Comparison of ENCODE assay signal across 1 cellular context in genomic region chr1:230105754-230106625, GRCh38.
TF ChIP-seq lines count a peak whose summit lies in the region.

No MANE protein-coding gene starts in this region.

TF ChIP-seq in HepG2, 621 proteins besides CTCF, POLR2A, EP300 and RAD21 (continued from another document and continues in another):
- no peak for TF ChIP-seq ZHX2 (IDR thresholded peaks at IDR 0.05; ENCODE audit: low read depth)
- TF ChIP-seq ZHX2 (CRISPR knock-in tag; IDR thresholded peaks at IDR 0.05; ENCODE audit: borderline replicate concordance): no peak
- no peak for TF ChIP-seq ZNF839 (CRISPR knock-in tag; IDR thresholded peaks at IDR 0.05; ENCODE audit: borderline replicate concordance)
- TF ChIP-seq KAT2B (IDR thresholded peaks at IDR 0.05; ENCODE audit: borderline replicate concordance, low read depth, low read length): no peak
- peak; percentile 69; the same call in 1 of the 2 replicates for TF ChIP-seq YEATS2 (CRISPR knock-in tag; IDR thresholded peaks at IDR 0.05; ENCODE audit: borderline replicate concordance)
- TF ChIP-seq ADNP (CRISPR knock-in tag; IDR thresholded peaks at IDR 0.05): no peak
- no peak for TF ChIP-seq SRSF4 (IDR thresholded peaks at IDR 0.05; ENCODE audit: low read depth, low read length, poor library complexity, severe bottlenecking)
- peak; percentile 90; the same call in 1 of the 2 replicates for TF ChIP-seq TFAP4 (IDR thresholded peaks at IDR 0.05; ENCODE audit: borderline replicate concordance, low read depth)
- no peak for TF ChIP-seq PLRG1 (conservative IDR thresholded peaks at IDR 0.05)
- TF ChIP-seq ZNF710 (CRISPR knock-in tag; IDR thresholded peaks at IDR 0.05; ENCODE audit: borderline replicate concordance): peak; percentile 83; the same call in 1 of the 2 replicates
- TF ChIP-seq ZBTB7B (CRISPR knock-in tag; IDR thresholded peaks at IDR 0.05): no peak
- TF ChIP-seq PHB2 (IDR thresholded peaks at IDR 0.05; ENCODE audit: partially characterized antibody): no peak
- TF ChIP-seq SALL2 (CRISPR knock-in tag; IDR thresholded peaks at IDR 0.05): no peak
- TF ChIP-seq IRF2 (CRISPR knock-in tag; IDR thresholded peaks at IDR 0.05): peak; percentile 59; the same call in 1 of the 2 replicates
- TF ChIP-seq THAP7 (CRISPR knock-in tag; IDR thresholded peaks at IDR 0.05): no peak
- no peak for TF ChIP-seq HIVEP1 (CRISPR knock-in tag; IDR thresholded peaks at IDR 0.05)
- TF ChIP-seq ESRRA (CRISPR knock-in tag; IDR thresholded peaks at IDR 0.05; ENCODE audit: low read depth): no peak; the same call in 1 of the 2 replicates
- no peak for TF ChIP-seq ZNF136 (CRISPR knock-in tag; IDR thresholded peaks at IDR 0.05; ENCODE audit: low read depth)
- peak; percentile 75 for TF ChIP-seq DPF2 (CRISPR knock-in tag; IDR thresholded peaks at IDR 0.05; ENCODE audit: borderline replicate concordance, low read depth)
- no peak for TF ChIP-seq ZNF275 (CRISPR knock-in tag; IDR thresholded peaks at IDR 0.05; ENCODE audit: borderline replicate concordance)
- 0 out of 2 replicates have a peak, but pooled peaks have one; percentile 24 for TF ChIP-seq NFKBIZ (CRISPR knock-in tag; IDR thresholded peaks at IDR 0.05)
- TF ChIP-seq IRF9 (CRISPR knock-in tag; IDR thresholded peaks at IDR 0.05; ENCODE audit: borderline replicate concordance): peak; percentile 77; the same call in 1 of the 2 replicates
- no peak for TF ChIP-seq NFATC3 (CRISPR knock-in tag; IDR thresholded peaks at IDR 0.05)
- TF ChIP-seq ZBTB20 (CRISPR knock-in tag; IDR thresholded peaks at IDR 0.05; ENCODE audit: borderline replicate concordance, low read depth): peak; percentile 39; the same call in 1 of the 2 replicates
- TF ChIP-seq FOXJ3 (CRISPR knock-in tag; IDR thresholded peaks at IDR 0.05; ENCODE audit: borderline replicate concordance): peak; percentile 56; the same call in 1 of the 2 replicates
- TF ChIP-seq ZFP1 (CRISPR knock-in tag; IDR thresholded peaks at IDR 0.05): 0 out of 2 replicates have a peak, but pooled peaks have one; percentile 15
- peak; percentile 81 for TF ChIP-seq ZGPAT (CRISPR knock-in tag; IDR thresholded peaks at IDR 0.05)
- TF ChIP-seq ZNF790 (CRISPR knock-in tag; IDR thresholded peaks at IDR 0.05; ENCODE audit: borderline replicate concordance): no peak
- no peak for TF ChIP-seq ZNF512 (CRISPR knock-in tag; IDR thresholded peaks at IDR 0.05)
- no peak for TF ChIP-seq KDM5B (CRISPR knock-in tag; IDR thresholded peaks at IDR 0.05; ENCODE audit: borderline replicate concordance)
- TF ChIP-seq NFKB2 (CRISPR knock-in tag; IDR thresholded peaks at IDR 0.05; ENCODE audit: borderline replicate concordance): no peak
- TF ChIP-seq ZNF383 (CRISPR knock-in tag; IDR thresholded peaks at IDR 0.05; ENCODE audit: borderline replicate concordance): no peak
- TF ChIP-seq ZNF354B (CRISPR knock-in tag; IDR thresholded peaks at IDR 0.05): peak; percentile 62; the same call in 1 of the 2 replicates
- TF ChIP-seq ZNF251 (CRISPR knock-in tag; IDR thresholded peaks at IDR 0.05): no peak
- no peak for TF ChIP-seq HDAC6 (IDR thresholded peaks at IDR 0.05; ENCODE audit: low read depth, low read length)
- peak; percentile 51; the same call in 1 of the 2 replicates for TF ChIP-seq SPEN (CRISPR knock-in tag; IDR thresholded peaks at IDR 0.05; ENCODE audit: low read depth)
- no peak for TF ChIP-seq ZNF569 (CRISPR knock-in tag; IDR thresholded peaks at IDR 0.05; ENCODE audit: borderline replicate concordance)
- no peak for TF ChIP-seq FOXO4 (CRISPR knock-in tag; conservative IDR thresholded peaks at IDR 0.05)
- no peak for TF ChIP-seq ZNF33B (CRISPR knock-in tag; IDR thresholded peaks at IDR 0.05)
- TF ChIP-seq FOXM1 (CRISPR knock-in tag; IDR thresholded peaks at IDR 0.05): no peak
- TF ChIP-seq PHF21A (CRISPR knock-in tag; IDR thresholded peaks at IDR 0.05): peak; percentile 65
- peak; percentile 83; the same call in 1 of the 3 replicates for TF ChIP-seq MXI1 (IDR thresholded peaks at IDR 0.05; ENCODE audit: borderline replicate concordance, low read depth, low read length)
- no peak for TF ChIP-seq MZF1 (CRISPR knock-in tag; IDR thresholded peaks at IDR 0.05; ENCODE audit: borderline replicate concordance)
- peak; percentile 3; the same call in 1 of the 2 replicates for TF ChIP-seq FUBP1 (CRISPR knock-in tag; IDR thresholded peaks at IDR 0.05; ENCODE audit: borderline replicate concordance)
